In genomic region chr13:66887088-66887487, GRCh38 we compare ENCODE assay signal across 14 cellular contexts.
DNase-seq lines count a peak whose midpoint lies in the region; ATAC-seq and TF ChIP-seq lines count a peak whose summit lies in the region.
"Had no signal": no experiment of that assay in that cellular context is flagged by ENCODE, and none has a peak within 500 bp of the region (broad histone marks: within the 10 kb centered on the region; RNA-seq: fewer than 3 reads in every experiment).

No MANE protein-coding gene starts in this region.

- H3K4me3 Mint-ChIP-seq in activated T-helper 2 cell treated with anti-CD3 and anti-CD28 coated beads, Interferon-gamma antibody, Interleukin-2, Interleukin-4, amounts not matched to agents 10 μg/mL and 5 μg/mL and 100 μg/mL, durations not matched to agents 14 hours and 24 hours and 36 hours (ENCODE audit: low read depth) = no peak overlapping the region
- H3K4me3 Mint-ChIP-seq: dendritic cell treated with granulocyte-macrophage colony-stimulating factor and Interleukin-4, amounts not matched to agents 40 ng/mL and 50 ng/mL, for 4 days had no signal

- no peaks in the 10 kb centered on the region for H3K9me3 Mint-ChIP-seq in activated T-helper 2 cell treated with anti-CD3 and anti-CD28 coated beads, Interferon-gamma antibody, Interleukin-2, Interleukin-4, amounts not matched to agents 10 μg/mL and 5 μg/mL and 100 μg/mL, durations not matched to agents 14 hours and 24 hours and 36 hours

- no peaks in the 10 kb centered on the region for H3K4me1 Mint-ChIP-seq in activated T-helper 2 cell treated with anti-CD3 and anti-CD28 coated beads, Interferon-gamma antibody, Interleukin-2, Interleukin-4, amounts not matched to agents 10 μg/mL and 5 μg/mL and 100 μg/mL, durations not matched to agents 14 hours and 24 hours and 36 hours (ENCODE audit: low read depth)

- H3K36me3 Mint-ChIP-seq in activated T-helper 2 cell treated with anti-CD3 and anti-CD28 coated beads, Interferon-gamma antibody, Interleukin-2, Interleukin-4, amounts not matched to agents 10 μg/mL and 5 μg/mL and 100 μg/mL, durations not matched to agents 14 hours and 24 hours and 36 hours (ENCODE audit: low read depth) = no peaks in the 10 kb centered on the region

- no peaks in the 10 kb centered on the region for H3K27me3 Mint-ChIP-seq in activated T-helper 2 cell treated with anti-CD3 and anti-CD28 coated beads, Interferon-gamma antibody, Interleukin-2, Interleukin-4, amounts not matched to agents 10 μg/mL and 5 μg/mL and 100 μg/mL, durations not matched to agents 14 hours and 24 hours and 36 hours (ENCODE audit: low read depth)
- H3K27me3 Mint-ChIP-seq: dendritic cell treated with granulocyte-macrophage colony-stimulating factor and Interleukin-4, amounts not matched to agents 40 ng/mL and 50 ng/mL, for 4 days had no signal

- DNase-seq in EH (ENCODE audit: low read depth) = peak; percentile 3
- DNase-seq in NCI-H1694 (lab: John Stamatoyannopoulos, UW) = peak; percentile 85
- peak; percentile 68 for DNase-seq in glomerular visceral epithelial cell (ENCODE audit: extremely low spot score)
- DNase-seq in activated T-helper 2 cell treated with anti-CD3 and anti-CD28 coated beads, Interferon-gamma antibody, Interleukin-2, Interleukin-4, amounts not matched to agents 10 μg/mL and 5 μg/mL and 100 μg/mL, durations not matched to agents 14 hours and 24 hours and 36 hours (ENCODE audit: low spot score) = no peak
- no peak for DNase-seq in GM10266 (ENCODE audit: extremely low spot score)
- DNase-seq in activated T-cell treated with anti-CD3 and anti-CD28 coated beads, Interleukin-2, amount 50 U/mL, for 48 hours = no peak
- DNase-seq in AG08396 (ENCODE audit: low spot score) = no peak
- DNase-seq: activated CD4-positive, alpha-beta T cell treated with anti-CD3 and anti-CD28 coated beads, Interleukin-2, amount 50 U/mL, for 1 hour; DMS153; HCEC 1CT; left colon; NCI-H1436 had no signal

- no peak overlapping the region for H3K27ac Mint-ChIP-seq in activated T-helper 2 cell treated with anti-CD3 and anti-CD28 coated beads, Interferon-gamma antibody, Interleukin-2, Interleukin-4, amounts not matched to agents 10 μg/mL and 5 μg/mL and 100 μg/mL, durations not matched to agents 14 hours and 24 hours and 36 hours
- H3K27ac Mint-ChIP-seq: dendritic cell treated with granulocyte-macrophage colony-stimulating factor and Interleukin-4, amounts not matched to agents 40 ng/mL and 50 ng/mL, for 4 days had no signal

- intact Hi-C loops in activated T-helper 2 cell treated with anti-CD3 and anti-CD28 coated beads, Interferon-gamma antibody, Interleukin-2, Interleukin-4, amounts not matched to agents 10 μg/mL and 5 μg/mL and 100 μg/mL, durations not matched to agents 14 hours and 24 hours and 36 hours (cut with micrococcal nuclease) = no loop called here

- peak; percentile 79 for ATAC-seq in GM21717 (IDR thresholded peaks at IDR 0.05; ENCODE audit: unreplicated experiment)
- ATAC-seq: left colon had no signal

- no peak for TF ChIP-seq CTCF in GM10266 (IDR thresholded peaks at IDR 0.05; ENCODE audit: control insufficient read depth, insufficient read depth, low read depth, missing control alignments)

Comparison
In these comparisons a context has a peak if more than half of its experiments do, and no peak if none do; other contexts are left out.
1. DNase-seq: peak in EH (single experiment), NCI-H1694 (single experiment) and glomerular visceral epithelial cell (single experiment); none in activated T-helper 2 cell treated with anti-CD3 and anti-CD28 coated beads, Interferon-gamma antibody, Interleukin-2, Interleukin-4, amounts not matched to agents 10 μg/mL and 5 μg/mL and 100 μg/mL, durations not matched to agents 14 hours and 24 hours and 36 hours (single experiment), GM10266 (single experiment), activated T-cell treated with anti-CD3 and anti-CD28 coated beads, Interleukin-2, amount 50 U/mL, for 48 hours (0 of 2) and AG08396 (single experiment).